9 cellular contexts compared by ENCODE assay signal in genomic region chr2:173049732-173050314, GRCh38. TPM values are rescaled to one million over a fixed set of nuclear protein-coding genes. Genes with fewer than 3 reads are reported as not detected.
A peak's percentile ranks its signal among the peaks of the same experiment; 100 is the strongest.
DNase-seq lines count a peak whose midpoint lies in the region; ATAC-seq and TF ChIP-seq lines count a peak whose summit lies in the region.
"Had no signal": no experiment of that assay in that cellular context is flagged by ENCODE, and none has a peak within 500 bp of the region (broad histone marks: within the 10 kb centered on the region; RNA-seq: fewer than 3 reads in every experiment).

No MANE protein-coding gene starts in this region.

- H3K27ac Mint-ChIP-seq in stimulated activated memory B cell treated with anti-CD40 and anti-IgM and Interleukin-4, amounts not matched to agents 10 μg/mL and 1 μg/mL and 100 μg/mL, for 72 hours: no peak overlapping the region
- H3K27ac Mint-ChIP-seq: activated CD8-positive, alpha-beta memory T cell treated with anti-CD3 and anti-CD28 coated beads, Interleukin-2, amount 10 ng/mL, durations not matched to agents 7 days and 5 days had no signal

- POLR2A ChIA-PET in HEK293T (lab: Yijun Ruan, JAX): no interaction called here

- no peak overlapping the region for H3K4me3 Mint-ChIP-seq in stimulated activated memory B cell treated with anti-CD40 and anti-IgM and Interleukin-4, amounts not matched to agents 10 μg/mL and 1 μg/mL and 100 μg/mL, for 72 hours
- H3K4me3 Mint-ChIP-seq: activated CD8-positive, alpha-beta memory T cell treated with anti-CD3 and anti-CD28 coated beads, Interleukin-2, amount 10 ng/mL, durations not matched to agents 7 days and 5 days had no signal

- H3K4me1 ChIP-seq in stomach: peaks cover 4 to 25% (median 11%) of the 10 kb centered on the region in 4 donors

- H3K27me3 Mint-ChIP-seq in stimulated activated memory B cell treated with anti-CD40 and anti-IgM and Interleukin-4, amounts not matched to agents 10 μg/mL and 1 μg/mL and 100 μg/mL, for 72 hours: peaks cover 12% of the 10 kb centered on the region

- no peaks in the 10 kb centered on the region for H3K27me3 ChIP-seq in stomach

- no peak for TF ChIP-seq CTCF in VCaP (conservative IDR thresholded peaks at IDR 0.05)
- no peak for TF ChIP-seq CTCF in stomach (IDR thresholded peaks at IDR 0.05)

- peak; percentile 36 for ATAC-seq in left colon
- no peak for ATAC-seq in stimulated activated memory B cell treated with anti-CD40 and anti-IgM and Interleukin-4, amounts not matched to agents 10 μg/mL and 1 μg/mL and 100 μg/mL, for 72 hours

- H3K9me3 Mint-ChIP-seq in stimulated activated memory B cell treated with anti-CD40 and anti-IgM and Interleukin-4, amounts not matched to agents 10 μg/mL and 1 μg/mL and 100 μg/mL, for 72 hours: no peaks in the 10 kb centered on the region

- CTCF ChIA-PET in HEK293T (lab: Yijun Ruan, JAX): interaction anchor here (0.6 kb wide), 1 partner anchor 79 kb away, joined by 4 read pairs; no protein-coding TSS in a partner anchor

- no peaks in the 10 kb centered on the region for H3K36me3 Mint-ChIP-seq in stimulated activated memory B cell treated with anti-CD40 and anti-IgM and Interleukin-4, amounts not matched to agents 10 μg/mL and 1 μg/mL and 100 μg/mL, for 72 hours
- H3K36me3 Mint-ChIP-seq: activated CD8-positive, alpha-beta memory T cell treated with anti-CD3 and anti-CD28 coated beads, Interleukin-2, amount 10 ng/mL, durations not matched to agents 7 days and 5 days had no signal

- 56 to 77% (median 59%) methylated on average over 5 of the region's 5 CpGs for WGBS in stomach, 5 donors

- DNase-seq in HEK293T (ENCODE audit: extremely low spot score) (no peak), left colon (no peak), stomach (no peak), NCI-H1092 (lab: John Stamatoyannopoulos, UW) (no peak), GM19240 (ENCODE audit: insufficient read length, low spot score) (no peak)
- DNase-seq: head of caudate nucleus had no signal

- no peak for TF ChIP-seq EP300 in stomach (IDR thresholded peaks at IDR 0.05)

- intact Hi-C loops in left colon (cut with DNase I, micrococcal nuclease) (no loop called here), stomach (cut with DNase I; ENCODE audit: low total_unique reads) (no loop called here)

- H3K9me3 ChIP-seq in stomach: no peaks in the 10 kb centered on the region

- H3K4me3 ChIP-seq in stomach: no peak overlapping the region

- H3K4me1 Mint-ChIP-seq in stimulated activated memory B cell treated with anti-CD40 and anti-IgM and Interleukin-4, amounts not matched to agents 10 μg/mL and 1 μg/mL and 100 μg/mL, for 72 hours: no peaks in the 10 kb centered on the region

- H3K27ac ChIP-seq in VCaP: peak overlapping the region; percentile 50
- H3K27ac ChIP-seq in stomach: peak overlapping the region in 4 of 5 donors; percentile 57 to 81 (median 69)

- H3K36me3 ChIP-seq in stomach: no peaks in the 10 kb centered on the region

- TF ChIP-seq POLR2A in stomach (IDR thresholded peaks at IDR 0.05): no peak

TF ChIP-seq in HEK293T, 16 proteins besides CTCF, POLR2A, EP300 and RAD21:
- TF ChIP-seq PKNOX1 (IDR thresholded peaks at IDR 0.05) (peak; percentile 44; the same call in 1 of the 2 replicates), NFRKB (IDR thresholded peaks at IDR 0.05) (no peak)
TF ChIP-seq in HEK293T: peak in this region for 1.

RNA-seq across cellular contexts. Expression of gene MAP3K20, which starts 25.8 kb away (rescaled TPM):
- total RNA-seq in left colon (10 to 100 TPM in 1 of 2 donors, 1 to 10 TPM in 1; 6.7 to 30.3 TPM), stomach (100 to 1,000 TPM in 3 of 5 donors, 10 to 100 TPM in 1, 1 to 10 TPM in 1; 9.3 to 180 (median 107) TPM)
- 10 to 100 TPM; 13.4 to 24.4 (median 14.7) TPM for polyA plus RNA-seq in stomach
